Comparison of ENCODE assay signal across 3 cellular contexts in the genomic region with DNA sequence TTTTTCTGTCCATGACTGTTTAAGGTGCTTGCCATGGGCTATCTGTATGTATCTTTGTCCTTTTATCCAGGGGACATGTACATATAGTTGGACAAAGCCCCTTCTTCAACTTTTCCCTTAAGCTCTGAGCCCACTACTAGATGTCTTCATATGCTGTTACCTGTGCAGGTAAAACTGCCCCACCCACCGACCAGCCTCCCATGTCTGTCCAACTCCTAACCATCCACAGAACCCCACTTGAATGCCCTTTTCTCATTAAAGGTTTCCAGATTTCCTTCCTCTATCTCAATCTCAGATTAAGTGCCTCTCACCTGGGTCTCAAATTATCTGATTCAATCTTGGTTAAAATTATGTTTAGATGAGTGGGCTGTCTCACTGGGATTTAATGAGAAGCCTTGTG.
"Had no signal": no experiment of that assay in that cellular context is flagged by ENCODE, and none has a peak within 500 bp of the region (broad histone marks: within the 10 kb centered on the region; RNA-seq: fewer than 3 reads in every experiment).

No MANE protein-coding gene starts in this region.

- ATAC-seq: GM12878 had no signal

- DNase-seq: GDM1, GF-D8 had no signal

- H3K4me3 ChIP-seq: GM12878 had no signal
